22 cellular contexts compared by ENCODE assay signal in the genomic region with DNA sequence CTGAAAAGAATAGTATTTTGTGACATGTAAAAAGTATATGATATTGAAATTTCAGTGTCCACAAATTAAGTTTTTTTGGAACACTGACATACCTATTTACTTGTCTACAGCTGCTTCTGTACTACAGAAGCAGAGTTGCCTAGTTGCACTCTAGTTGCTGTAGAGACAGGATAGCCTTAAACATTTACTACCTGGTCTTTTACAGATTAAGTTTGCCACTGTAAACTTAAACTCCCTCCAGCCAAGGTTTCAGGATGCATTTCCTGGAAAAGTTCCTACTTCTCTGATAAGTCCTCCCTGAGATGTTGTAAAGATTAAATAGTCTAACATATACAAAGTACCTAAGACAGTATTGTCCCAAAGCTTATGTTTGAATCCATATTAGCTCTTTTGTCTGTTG. TPM values are rescaled to one million over a fixed set of nuclear protein-coding genes. Genes with fewer than 3 reads are reported as not detected.
"Had no signal": no experiment of that assay in that cellular context is flagged by ENCODE, and none has a peak within 500 bp of the region (broad histone marks: within the 10 kb centered on the region; RNA-seq: fewer than 3 reads in every experiment).

No MANE protein-coding gene starts in this region.

- H3K9ac ChIP-seq: neural progenitor cell, parathyroid adenoma had no signal

- H3K27ac ChIP-seq: neural progenitor cell, parathyroid adenoma, right lobe of liver, suprapubic skin, transverse colon, upper lobe of right lung, uterus had no signal

- DNase-seq: cortex of kidney; effector memory CD8-positive, alpha-beta T cell; kidney; naive thymus-derived CD4-positive, alpha-beta T cell; right lobe of liver; small intestine; stimulated activated CD4-positive, alpha-beta T cell treated with anti-CD3 and anti-CD28 coated beads, Interleukin-15, amount 100 ng/mL, for 24 hours; stimulated activated CD4-positive, alpha-beta T cell treated with anti-CD3 and anti-CD28 coated beads, Interleukin-2, amount 100 ng/mL, for 48 hours; stimulated activated naive CD4-positive, alpha-beta T cell; stimulated activated naive CD8-positive, alpha-beta T cell treated with anti-CD3 and anti-CD28 coated beads, Interleukin-15, amount 100 ng/mL, for 72 hours; transverse colon; upper lobe of right lung; uterus had no signal

- H3K4me1 ChIP-seq: neural progenitor cell, parathyroid adenoma, suprapubic skin, transverse colon, upper lobe of right lung, uterus had no signal

- H3K36me3 Mint-ChIP-seq: memory B cell; naive thymus-derived CD4-positive, alpha-beta T cell; neural progenitor cell had no signal

- H3K4me3 Mint-ChIP-seq: effector memory CD8-positive, alpha-beta T cell; memory B cell; naive thymus-derived CD4-positive, alpha-beta T cell; nephron; neural progenitor cell; stimulated activated naive CD8-positive, alpha-beta T cell treated with anti-CD3 and anti-CD28 coated beads, Interleukin-15, amount 100 ng/mL, for 72 hours had no signal

- H3K9me3 Mint-ChIP-seq: nephron, neural progenitor cell had no signal

- H3K27me3 ChIP-seq: neural progenitor cell, right lobe of liver, suprapubic skin, transverse colon, upper lobe of right lung, uterus had no signal

- H3K36me3 ChIP-seq: neural progenitor cell, right lobe of liver, suprapubic skin, transverse colon, upper lobe of right lung, uterus had no signal

- H3K4me3 ChIP-seq: lung, neural progenitor cell, right lobe of liver, suprapubic skin, transverse colon, upper lobe of right lung, uterus had no signal

- FAIRE-seq: frontal cortex, kidney, small intestine had no signal

- H3K27me3 Mint-ChIP-seq: effector memory CD8-positive, alpha-beta T cell; memory B cell; naive thymus-derived CD4-positive, alpha-beta T cell; progenitor cell of endocrine pancreas; stimulated activated naive CD8-positive, alpha-beta T cell treated with anti-CD3 and anti-CD28 coated beads, Interleukin-15, amount 100 ng/mL, for 72 hours had no signal

- H3K27ac Mint-ChIP-seq: effector memory CD8-positive, alpha-beta T cell; memory B cell; naive thymus-derived CD4-positive, alpha-beta T cell; nephron; neural progenitor cell; progenitor cell of endocrine pancreas; stimulated activated naive CD8-positive, alpha-beta T cell treated with anti-CD3 and anti-CD28 coated beads, Interleukin-15, amount 100 ng/mL, for 72 hours had no signal

- H3K9me3 ChIP-seq: right lobe of liver, suprapubic skin, transverse colon, upper lobe of right lung, uterus had no signal

- H3K4me1 Mint-ChIP-seq: memory B cell; naive thymus-derived CD4-positive, alpha-beta T cell; nephron; neural progenitor cell; stimulated activated naive CD8-positive, alpha-beta T cell treated with anti-CD3 and anti-CD28 coated beads, Interleukin-15, amount 100 ng/mL, for 72 hours had no signal

RNA-seq across cellular contexts. Expression of a gene that starts 17.4 kb away (rescaled TPM):
- total RNA-seq: dermis microvascular lymphatic vessel endothelial cell; naive thymus-derived CD4-positive, alpha-beta T cell had no signal
- polyA plus RNA-seq: naive thymus-derived CD4-positive, alpha-beta T cell had no signal
